2 cellular contexts compared by ENCODE assay signal in the genomic region with DNA sequence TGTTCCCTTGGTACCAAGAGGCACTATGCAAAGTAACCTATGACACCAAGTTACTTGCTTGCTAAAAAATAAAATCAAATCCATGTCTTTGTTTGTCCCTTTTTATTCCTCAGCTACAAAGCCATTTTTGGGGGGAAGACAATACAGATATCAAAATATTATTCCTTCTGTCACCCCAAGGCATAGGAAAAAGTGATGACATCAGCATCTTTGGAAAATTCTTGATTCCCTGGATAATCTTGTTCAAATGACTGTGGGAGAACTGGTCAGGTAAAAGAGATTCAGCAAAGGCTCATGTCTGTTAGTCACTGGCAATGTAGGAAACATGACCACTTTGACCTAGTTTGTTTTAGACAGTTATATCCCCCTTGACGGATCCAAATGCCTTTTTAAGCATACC.
TF ChIP-seq lines count a peak whose summit lies in the region.

No MANE protein-coding gene starts in this region.

TF ChIP-seq in HepG2, 621 proteins besides CTCF, POLR2A, EP300 and RAD21:
- no peak for TF ChIP-seq ZNF652 (CRISPR knock-in tag; IDR thresholded peaks at IDR 0.05; ENCODE audit: borderline replicate concordance, low read depth)
- peak; percentile 98 for TF ChIP-seq MAFF (IDR thresholded peaks at IDR 0.05; ENCODE audit: low read depth, low read length)
- no peak for TF ChIP-seq NRL (CRISPR knock-in tag; IDR thresholded peaks at IDR 0.05; ENCODE audit: borderline replicate concordance)
- TF ChIP-seq, protein P1, sequence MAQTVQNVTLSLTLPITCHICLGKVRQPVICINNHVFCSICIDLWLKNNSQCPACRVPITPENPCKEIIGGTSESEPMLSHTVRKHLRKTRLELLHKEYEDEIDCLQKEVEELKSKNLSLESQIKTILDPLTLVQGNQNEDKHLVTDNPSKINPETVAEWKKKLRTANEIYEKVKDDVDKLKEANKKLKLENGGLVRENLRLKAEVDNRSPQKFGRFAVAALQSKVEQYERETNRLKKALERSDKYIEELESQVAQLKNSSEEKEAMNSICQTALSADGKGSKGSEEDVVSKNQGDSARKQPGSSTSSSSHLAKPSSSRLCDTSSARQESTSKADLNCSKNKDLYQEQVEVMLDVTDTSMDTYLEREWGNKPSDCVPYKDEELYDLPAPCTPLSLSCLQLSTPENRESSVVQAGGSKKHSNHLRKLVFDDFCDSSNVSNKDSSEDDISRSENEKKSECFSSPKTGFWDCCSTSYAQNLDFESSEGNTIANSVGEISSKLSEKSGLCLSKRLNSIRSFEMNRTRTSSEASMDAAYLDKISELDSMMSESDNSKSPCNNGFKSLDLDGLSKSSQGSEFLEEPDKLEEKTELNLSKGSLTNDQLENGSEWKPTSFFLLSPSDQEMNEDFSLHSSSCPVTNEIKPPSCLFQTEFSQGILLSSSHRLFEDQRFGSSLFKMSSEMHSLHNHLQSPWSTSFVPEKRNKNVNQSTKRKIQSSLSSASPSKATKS (CRISPR knock-in tag; IDR thresholded peaks at IDR 0.05) = no peak
- TF ChIP-seq ISX (CRISPR knock-in tag; conservative IDR thresholded peaks at IDR 0.05) = no peak
- no peak for TF ChIP-seq ZNF430 (CRISPR knock-in tag; IDR thresholded peaks at IDR 0.05)
- no peak for TF ChIP-seq HOXA5 (CRISPR knock-in tag; IDR thresholded peaks at IDR 0.05)
- TF ChIP-seq ZNF776 (CRISPR knock-in tag; IDR thresholded peaks at IDR 0.05) = no peak
- TF ChIP-seq CHD2 (IDR thresholded peaks at IDR 0.05; ENCODE audit: low read depth, low read length) = no peak
- TF ChIP-seq MAFK (conservative IDR thresholded peaks at IDR 0.05 in 1 of 2, IDR thresholded peaks at IDR 0.05 in 1 of 2; ENCODE audit: low read length in 2 of 2) = peak; percentile 96 to 99

TF ChIP-seq in H1, 55 proteins besides CTCF, POLR2A, EP300 and RAD21:
- TF ChIP-seq SAP30 (IDR thresholded peaks at IDR 0.05; ENCODE audit: insufficient read depth, insufficient replicate concordance, low read length) (no peak), MAFK (IDR thresholded peaks at IDR 0.05; ENCODE audit: low read depth, low read length) (peak; percentile 92)
